Comparison of ENCODE assay signal across 9 cellular contexts in the genomic region with DNA sequence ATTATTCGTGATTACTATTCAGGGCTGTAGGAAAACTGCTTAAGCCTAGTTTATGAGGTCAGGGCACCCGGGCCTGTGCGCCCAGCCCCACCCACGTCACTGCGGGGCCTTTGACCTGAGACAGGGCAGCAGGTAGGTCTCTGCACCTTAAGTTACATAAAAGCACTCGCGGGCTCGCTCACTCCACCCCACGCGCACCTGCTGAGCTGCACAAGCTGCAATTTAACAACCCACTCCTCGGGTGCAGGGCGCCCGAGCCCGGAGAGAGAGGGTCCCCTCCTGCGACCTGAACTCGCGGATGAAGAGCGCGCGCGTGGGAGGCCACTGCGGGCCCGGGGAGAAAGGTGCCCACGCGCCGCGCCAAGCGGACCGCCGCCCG. TPM values are rescaled to one million over a fixed set of nuclear protein-coding genes. Genes with fewer than 3 reads are reported as not detected.
DNase-seq lines count a peak whose midpoint lies in the region; TF ChIP-seq lines count a peak whose summit lies in the region.
"Had no signal": no experiment of that assay in that cellular context is flagged by ENCODE, and none has a peak within 500 bp of the region (broad histone marks: within the 10 kb centered on the region; RNA-seq: fewer than 3 reads in every experiment).

No MANE protein-coding gene starts in this region.

- H4K20me1 ChIP-seq in mammary epithelial cell (ENCODE audit: insufficient read depth, low read length): no peaks in the 10 kb centered on the region

- peak; percentile 36 for DNase-seq in activated naive CD4-positive, alpha-beta T cell treated with anti-CD3 and anti-CD28 coated beads, Interleukin-2, amount 10 ng/mL, durations not matched to agents 7 days and 5 days
- DNase-seq in activated naive CD4-positive, alpha-beta T cell treated with anti-CD3 and anti-CD28 coated beads, Interleukin-2, amount 50 U/mL, for 16 hours: no peak
- no peak for DNase-seq in mammary epithelial cell
- no peak for DNase-seq in GM10248 (ENCODE audit: extremely low spot score)
- no peak for DNase-seq in MV-4-11 (lab: John Stamatoyannopoulos, UW)
- no peak for DNase-seq in inferior parietal cortex (ENCODE audit: extremely low spot score)

- peak overlapping the region; percentile 76 for H3K27ac Mint-ChIP-seq in activated naive CD4-positive, alpha-beta T cell treated with anti-CD3 and anti-CD28 coated beads, Interleukin-2, amount 10 ng/mL, durations not matched to agents 7 days and 5 days
- peak overlapping the region in 2 of 3 donors; percentile 45 to 63 for H3K27ac Mint-ChIP-seq in IgD-negative memory B cell

- dilution Hi-C loops in mammary epithelial cell (cut with HindIII; ENCODE audit: low sequenced_read_pairs): loop anchor here (5.0 kb wide), 1 partner anchor 38 kb away; a partner anchor contains a TSS

- peaks cover 45% of the 10 kb centered on the region for H3K79me2 ChIP-seq in mammary epithelial cell (ENCODE audit: insufficient read depth, low read length)

- H3K9me3 Mint-ChIP-seq in activated naive CD4-positive, alpha-beta T cell treated with anti-CD3 and anti-CD28 coated beads, Interleukin-2, amount 10 ng/mL, durations not matched to agents 7 days and 5 days: no peaks in the 10 kb centered on the region
- H3K9me3 Mint-ChIP-seq in IgD-negative memory B cell: no peaks in the 10 kb centered on the region

- peak overlapping the region; percentile 82 for H2AFZ ChIP-seq in mammary epithelial cell (ENCODE audit: low read depth, low read length)

- H3K27me3 ChIP-seq in mammary epithelial cell (ENCODE audit: insufficient read depth, low read length) (no peaks in the 10 kb centered on the region), mucosa of rectum (ENCODE audit: control insufficient read depth in 2 of 2, insufficient read depth in 2 of 2, low read length in 2 of 2) (peaks cover 6% of the 10 kb centered on the region in 2 donors)

- CTCF ChIA-PET in activated naive CD4-positive, alpha-beta T cell treated with anti-CD3 and anti-CD28 coated beads, Interleukin-2, amount 10 ng/mL, durations not matched to agents 7 days and 5 days (lab: Charles Lee): interaction anchor here (0.9 to 1.0 kb wide), 2 partner anchors 29 to 30 kb away, joined by 4 read pairs; no protein-coding TSS in a partner anchor
- CTCF ChIA-PET in mammary epithelial cell (lab: Charles Lee; ENCODE audit: low non-redundant PET) (no interaction called here), GM10248 (lab: Yijun Ruan, JAX) (interaction anchor here (2.0 to 3.2 kb wide), 3 partner anchors 11 to 31 kb away, joined by 8 to 34 read pairs (median 10); a partner anchor contains a TSS)

- no peak for TF ChIP-seq CTCF in mammary epithelial cell (conservative IDR thresholded peaks at IDR 0.05 in 1 of 2, IDR thresholded peaks at IDR 0.05 in 1 of 2; ENCODE audit: extremely low read depth in 1 of 2, insufficient read depth in 1 of 2, low read depth in 1 of 2, low read length in 2 of 2)
- TF ChIP-seq CTCF in GM10248 (IDR thresholded peaks at IDR 0.05; ENCODE audit: control extremely low read depth, extremely low read depth, low read depth, missing control alignments): no peak

- peaks cover 11% of the 10 kb centered on the region for H3K36me3 ChIP-seq in mammary epithelial cell (ENCODE audit: insufficient read depth, low read length)
- H3K36me3 ChIP-seq in mucosa of rectum (ENCODE audit: control insufficient read depth in 2 of 2, insufficient read depth in 2 of 2, low read length in 2 of 2): peaks cover 12 to 15% of the 10 kb centered on the region in 2 donors

- H3K27ac ChIP-seq in mammary epithelial cell (ENCODE audit: insufficient read depth, low read depth, low read length) (peak overlapping the region; percentile 30), mucosa of rectum (ENCODE audit: low read depth in 2 of 2, low read length in 2 of 2) (peak overlapping the region; percentile 31 to 43)

- H3K27me3 Mint-ChIP-seq in activated naive CD4-positive, alpha-beta T cell treated with anti-CD3 and anti-CD28 coated beads, Interleukin-2, amount 10 ng/mL, durations not matched to agents 7 days and 5 days: peaks cover 28% of the 10 kb centered on the region
- H3K27me3 Mint-ChIP-seq in IgD-negative memory B cell: peaks cover 16% of the 10 kb centered on the region

- H3K4me3 Mint-ChIP-seq in activated naive CD4-positive, alpha-beta T cell treated with anti-CD3 and anti-CD28 coated beads, Interleukin-2, amount 10 ng/mL, durations not matched to agents 7 days and 5 days: peak overlapping the region; percentile 91
- H3K4me3 Mint-ChIP-seq in IgD-negative memory B cell: peak overlapping the region; percentile 86 to 92 (median 90)

- peaks cover 34% of the 10 kb centered on the region for H3K4me1 Mint-ChIP-seq in activated naive CD4-positive, alpha-beta T cell treated with anti-CD3 and anti-CD28 coated beads, Interleukin-2, amount 10 ng/mL, durations not matched to agents 7 days and 5 days
- H3K4me1 Mint-ChIP-seq in IgD-negative memory B cell: peaks cover 4 to 7% (median 5%) of the 10 kb centered on the region in 3 donors

- no TSS peak for BruUV-seq in mammary epithelial cell (replicated peaks; lab: Mats Ljungman, UMichigan)

- POLR2A ChIA-PET in GM10248 (lab: Yijun Ruan, JAX): interaction anchor here (0.6 kb wide), 2 partner anchors 174 to 479 kb away, joined by 4 to 5 read pairs; no protein-coding TSS in a partner anchor

- under 1% methylated on average over 15 of the region's 31 CpGs for WGBS in mammary epithelial cell (ENCODE audit: low coverage, missing lambda C conversion rate)

- H3K4me1 ChIP-seq in mammary epithelial cell (ENCODE audit: insufficient read depth, low read length) (peaks cover 7% of the 10 kb centered on the region), mucosa of rectum (ENCODE audit: control insufficient read depth in 2 of 2, insufficient read depth in 2 of 2, low read length in 2 of 2) (peaks cover 9 to 10% of the 10 kb centered on the region in 2 donors)

- intact Hi-C loops in mammary epithelial cell (cut with micrococcal nuclease): loop anchor here (1.0 to 2.0 kb wide), 2 partner anchors 30 to 36 kb away; a partner anchor contains a TSS

- peak overlapping the region; percentile 88 for H3K4me2 ChIP-seq in mammary epithelial cell (ENCODE audit: insufficient read depth, low read depth, low read length)

- H3K9me3 ChIP-seq in mammary epithelial cell (replicated peaks; ENCODE audit: insufficient read depth, low read length): no peaks in the 10 kb centered on the region
- H3K9me3 ChIP-seq in mucosa of rectum (ENCODE audit: control insufficient read depth in 2 of 2, low read length in 2 of 2): no peaks in the 10 kb centered on the region

- H3K9ac ChIP-seq in mammary epithelial cell (ENCODE audit: insufficient read depth, low read length): peak overlapping the region; percentile 69
- H3K9ac ChIP-seq in mucosa of rectum (ENCODE audit: low read depth in 1 of 2, low read length in 2 of 2): peak overlapping the region; percentile 66 to 70

- H3K36me3 Mint-ChIP-seq in activated naive CD4-positive, alpha-beta T cell treated with anti-CD3 and anti-CD28 coated beads, Interleukin-2, amount 10 ng/mL, durations not matched to agents 7 days and 5 days: peaks cover 20% of the 10 kb centered on the region
- H3K36me3 Mint-ChIP-seq in IgD-negative memory B cell: no peaks in the 10 kb centered on the region

- H3K4me3 ChIP-seq in mammary epithelial cell (replicated peaks in 1 of 3; ENCODE audit: insufficient read depth in 1 of 3, low read depth in 2 of 3, low read length in 3 of 3) (peak overlapping the region; percentile 68 to 83 (median 70)), mucosa of rectum (ENCODE audit: low read length in 2 of 2) (peak overlapping the region; percentile 70 to 83)

- in situ Hi-C loops in mammary epithelial cell (cut with MboI; ENCODE audit: low sequenced_read_pairs in 2 of 2): loop anchor here in 1 of 2 donors (10.0 kb wide), 1 partner anchor 130 kb away; no protein-coding TSS in a partner anchor

RNA-seq across cellular contexts. Expression of a gene that starts 0.5 kb away (rescaled TPM):
- polyA plus RNA-seq in IgD-negative memory B cell (14.2 TPM), mammary epithelial cell (76.3 TPM)
- total RNA-seq in mammary epithelial cell: 10 to 100 TPM; 65.2 to 75.4 TPM
- 71.0 TPM for polyA minus RNA-seq in mammary epithelial cell

RNA-seq across cellular contexts. Expression of a gene that starts 8.7 kb away (rescaled TPM):
- polyA plus RNA-seq in IgD-negative memory B cell: not detected
- not detected for total RNA-seq in mammary epithelial cell
- polyA plus RNA-seq in mammary epithelial cell: not detected
- not detected for polyA minus RNA-seq in mammary epithelial cell
- total RNA-seq: glomerular endothelial cell had no signal

RNA-seq across cellular contexts. Expression of a gene that starts 25.6 kb away (rescaled TPM):
- polyA plus RNA-seq in IgD-negative memory B cell (0.06 TPM), mammary epithelial cell (17.7 TPM)
- total RNA-seq in mammary epithelial cell: 10 to 100 TPM; 10.7 to 17.4 TPM
- polyA minus RNA-seq in mammary epithelial cell: 18.2 TPM

RNA-seq across cellular contexts. Expression of a gene that starts 29.4 kb away (rescaled TPM):
- 0.23 TPM for polyA plus RNA-seq in IgD-negative memory B cell
- 10 to 100 TPM; 25.7 to 26.5 TPM for total RNA-seq in mammary epithelial cell
- polyA plus RNA-seq in mammary epithelial cell: 5.9 TPM
- polyA minus RNA-seq in mammary epithelial cell: 6.6 TPM

RNA-seq across cellular contexts. Expression of a gene that starts 35.9 kb away (rescaled TPM):
- polyA plus RNA-seq in IgD-negative memory B cell (302 TPM), mammary epithelial cell (166 TPM)
- total RNA-seq in mammary epithelial cell: 100 to 1,000 TPM in 1 of 2 donors, 10 to 100 TPM in 1; 69.7 to 303 TPM
- 24.4 TPM for polyA minus RNA-seq in mammary epithelial cell

Comparison
In these comparisons a context has a peak if more than half of its experiments do, and no peak if none do; other contexts are left out.
1. RNA of a gene that starts 25.6 kb away (polyA plus RNA-seq): 17.7 TPM in mammary epithelial cell (single experiment); 0.06 TPM in IgD-negative memory B cell (single experiment); every median in the first group is over 10 times any median in the second.